In the genomic region with DNA sequence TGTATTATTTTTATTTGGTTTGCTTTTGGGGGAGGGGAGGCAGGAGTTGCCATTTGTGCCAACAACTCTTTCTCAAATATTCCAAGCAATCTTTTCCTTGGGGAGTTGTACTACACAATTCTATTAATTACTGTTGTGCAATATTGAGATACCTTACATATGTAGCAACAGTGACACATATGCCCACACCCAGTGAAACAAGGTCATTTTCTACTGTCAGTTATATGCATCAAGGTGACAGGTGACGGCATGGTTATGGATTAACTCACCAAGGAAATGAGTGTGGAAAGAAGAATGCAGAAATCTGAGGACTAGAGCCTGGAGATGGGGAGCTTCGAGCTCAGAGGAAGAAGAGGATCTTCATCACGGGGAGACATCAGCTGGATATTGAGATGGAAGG, we compare ENCODE assay signal across 1 cellular context.
TF ChIP-seq lines count a peak whose summit lies in the region.

No MANE protein-coding gene starts in this region.

TF ChIP-seq in K562, 482 proteins besides CTCF, POLR2A, EP300 and RAD21:
- TF ChIP-seq, protein P1, sequence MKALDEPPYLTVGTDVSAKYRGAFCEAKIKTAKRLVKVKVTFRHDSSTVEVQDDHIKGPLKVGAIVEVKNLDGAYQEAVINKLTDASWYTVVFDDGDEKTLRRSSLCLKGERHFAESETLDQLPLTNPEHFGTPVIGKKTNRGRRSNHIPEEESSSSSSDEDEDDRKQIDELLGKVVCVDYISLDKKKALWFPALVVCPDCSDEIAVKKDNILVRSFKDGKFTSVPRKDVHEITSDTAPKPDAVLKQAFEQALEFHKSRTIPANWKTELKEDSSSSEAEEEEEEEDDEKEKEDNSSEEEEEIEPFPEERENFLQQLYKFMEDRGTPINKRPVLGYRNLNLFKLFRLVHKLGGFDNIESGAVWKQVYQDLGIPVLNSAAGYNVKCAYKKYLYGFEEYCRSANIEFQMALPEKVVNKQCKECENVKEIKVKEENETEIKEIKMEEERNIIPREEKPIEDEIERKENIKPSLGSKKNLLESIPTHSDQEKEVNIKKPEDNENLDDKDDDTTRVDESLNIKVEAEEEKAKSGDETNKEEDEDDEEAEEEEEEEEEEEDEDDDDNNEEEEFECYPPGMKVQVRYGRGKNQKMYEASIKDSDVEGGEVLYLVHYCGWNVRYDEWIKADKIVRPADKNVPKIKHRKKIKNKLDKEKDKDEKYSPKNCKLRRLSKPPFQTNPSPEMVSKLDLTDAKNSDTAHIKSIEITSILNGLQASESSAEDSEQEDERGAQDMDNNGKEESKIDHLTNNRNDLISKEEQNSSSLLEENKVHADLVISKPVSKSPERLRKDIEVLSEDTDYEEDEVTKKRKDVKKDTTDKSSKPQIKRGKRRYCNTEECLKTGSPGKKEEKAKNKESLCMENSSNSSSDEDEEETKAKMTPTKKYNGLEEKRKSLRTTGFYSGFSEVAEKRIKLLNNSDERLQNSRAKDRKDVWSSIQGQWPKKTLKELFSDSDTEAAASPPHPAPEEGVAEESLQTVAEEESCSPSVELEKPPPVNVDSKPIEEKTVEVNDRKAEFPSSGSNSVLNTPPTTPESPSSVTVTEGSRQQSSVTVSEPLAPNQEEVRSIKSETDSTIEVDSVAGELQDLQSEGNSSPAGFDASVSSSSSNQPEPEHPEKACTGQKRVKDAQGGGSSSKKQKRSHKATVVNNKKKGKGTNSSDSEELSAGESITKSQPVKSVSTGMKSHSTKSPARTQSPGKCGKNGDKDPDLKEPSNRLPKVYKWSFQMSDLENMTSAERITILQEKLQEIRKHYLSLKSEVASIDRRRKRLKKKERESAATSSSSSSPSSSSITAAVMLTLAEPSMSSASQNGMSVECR (CRISPR knock-in tag; IDR thresholded peaks at IDR 0.05), result no peak
- TF ChIP-seq CEBPB (tag; IDR thresholded peaks at IDR 0.05) (peak; percentile 84), CEBPG (CRISPR knock-in tag; IDR thresholded peaks at IDR 0.05) (no peak), CEBPG (tag; conservative IDR thresholded peaks at IDR 0.05 in 1 of 2, IDR thresholded peaks at IDR 0.05 in 1 of 2) (peak; percentile 50 to 80; a peak in 3 of 4 replicates)
